In the genomic region with DNA sequence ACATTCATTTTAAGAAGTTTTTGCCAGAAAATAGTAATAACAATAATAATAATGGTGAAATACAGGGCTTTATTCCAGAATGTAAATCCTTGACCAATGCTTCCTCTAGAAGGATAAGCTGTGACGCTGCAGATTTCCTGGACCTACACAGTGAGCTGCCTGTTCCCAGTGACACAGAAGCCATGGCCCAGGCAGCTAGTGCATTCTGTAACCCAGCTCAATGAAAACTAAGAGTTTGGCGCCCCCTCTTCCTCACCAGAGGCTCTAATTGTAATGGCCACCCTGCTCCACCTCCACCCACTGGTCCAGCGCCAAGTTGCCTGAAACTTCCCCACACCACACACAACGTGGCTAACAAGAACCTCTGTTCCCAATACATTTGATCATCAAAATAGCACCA, we compare ENCODE assay signal across 8 cellular contexts.
DNase-seq lines count a peak whose midpoint lies in the region; ATAC-seq and TF ChIP-seq lines count a peak whose summit lies in the region.

No MANE protein-coding gene starts in this region.

- TF ChIP-seq POLR2A in NB4 (IDR thresholded peaks at IDR 0.05; ENCODE audit: extremely low read depth, insufficient read length), result no peak
- no peak for TF ChIP-seq POLR2A in sigmoid colon (IDR thresholded peaks at IDR 0.05)

- POLR2A ChIA-PET in AG04450 (lab: Yijun Ruan, JAX), result no interaction called here

- no peak for TF ChIP-seq EP300 in sigmoid colon (IDR thresholded peaks at IDR 0.05)

- 45 to 68% methylated on average over 4 of the region's 4 CpGs for WGBS in sigmoid colon, 2 donors

- H3K27ac ChIP-seq in AG04450 (ENCODE audit: low read depth, low read length) (no peak overlapping the region), sigmoid colon (no peak overlapping the region)

- no peaks in the 10 kb centered on the region for H3K9me3 ChIP-seq in AG04450 (ENCODE audit: control insufficient read depth, insufficient read depth, low read length)
- no peaks in the 10 kb centered on the region for H3K9me3 ChIP-seq in sigmoid colon

- TF ChIP-seq CTCF in AG04450 (IDR thresholded peaks at IDR 0.05; ENCODE audit: low read depth, low read length) (peak; percentile 28; the same call in 1 of the 2 replicates), NB4 (IDR thresholded peaks at IDR 0.05; ENCODE audit: low read depth, low read length) (no peak), omental fat pad (IDR thresholded peaks at IDR 0.05) (no peak), sigmoid colon (IDR thresholded peaks at IDR 0.05) (no peak)

- no peaks in the 10 kb centered on the region for H3K27me3 ChIP-seq in AG04450 (ENCODE audit: control insufficient read depth, insufficient read depth, low read length)
- H3K27me3 ChIP-seq in sigmoid colon, result no peaks in the 10 kb centered on the region

- no peak overlapping the region for H3K4me3 ChIP-seq in AG04450 (ENCODE audit: low read depth, low read length)
- no peak overlapping the region for H3K4me3 ChIP-seq in NB4 (ENCODE audit: low read depth, low read length)
- H3K4me3 ChIP-seq in sigmoid colon, result no peak overlapping the region

- intact Hi-C loops in sigmoid colon (cut with DNase I), result no loop called here

- CTCF ChIA-PET in AG04450 (lab: Charles Lee), result interaction anchor here (0.5 to 2.1 kb wide), 3 partner anchors 268 to 1434 kb away, joined by 3 to 14 read pairs (median 3); no protein-coding TSS in a partner anchor

- no peaks in the 10 kb centered on the region for H3K4me1 ChIP-seq in sigmoid colon

- H3K36me3 ChIP-seq in sigmoid colon, result no peaks in the 10 kb centered on the region

- DNase-seq in AG04450 (ENCODE audit: low read depth, low spot score), result no peak
- DNase-seq in NB4 (ENCODE audit: low read depth), result peak; percentile 39
- DNase-seq in fibroblast of peridontal ligament (ENCODE audit: extremely low read depth), result peak; percentile 25
- DNase-seq in omental fat pad (ENCODE audit: low spot score), result no peak
- no peak for DNase-seq in putamen (ENCODE audit: low spot score)
- no peak for DNase-seq in COLO668 (lab: John Stamatoyannopoulos, UW; ENCODE audit: unreplicated experiment)
- DNase-seq in sigmoid colon, result no peak

- peak; percentile 65 for ATAC-seq in GM18909 (IDR thresholded peaks at IDR 0.05; ENCODE audit: poor library complexity, unreplicated experiment)
- peak; percentile 51 for ATAC-seq in omental fat pad (ENCODE audit: low FRiP score)

Comparison
In these comparisons a context has a peak if more than half of its experiments do, and no peak if none do; other contexts are left out.
1. DNase-seq: peak in NB4 (single experiment) and fibroblast of peridontal ligament (single experiment); none in AG04450 (single experiment), omental fat pad (single experiment), putamen (single experiment), COLO668 (single experiment) and sigmoid colon (single experiment).